10 cellular contexts compared by ENCODE assay signal in genomic region chr19:44550976-44551375, GRCh38. TPM values are rescaled to one million over a fixed set of nuclear protein-coding genes. Genes with fewer than 3 reads are reported as not detected.
"Had no signal": no experiment of that assay in that cellular context is flagged by ENCODE, and none has a peak within 500 bp of the region (broad histone marks: within the 10 kb centered on the region; RNA-seq: fewer than 3 reads in every experiment).

No MANE protein-coding gene starts in this region.

RNA-seq across cellular contexts. Expression of gene CEACAM20, which starts 21.5 kb away (rescaled TPM):
- total RNA-seq: subcutaneous adipose tissue, temporal lobe, thoracic aorta, thyroid gland, tibial nerve, upper lobe of left lung, ureter, urinary bladder, vagina had no signal
- polyA plus RNA-seq: stomach, urinary bladder had no signal
